In the genomic region with DNA sequence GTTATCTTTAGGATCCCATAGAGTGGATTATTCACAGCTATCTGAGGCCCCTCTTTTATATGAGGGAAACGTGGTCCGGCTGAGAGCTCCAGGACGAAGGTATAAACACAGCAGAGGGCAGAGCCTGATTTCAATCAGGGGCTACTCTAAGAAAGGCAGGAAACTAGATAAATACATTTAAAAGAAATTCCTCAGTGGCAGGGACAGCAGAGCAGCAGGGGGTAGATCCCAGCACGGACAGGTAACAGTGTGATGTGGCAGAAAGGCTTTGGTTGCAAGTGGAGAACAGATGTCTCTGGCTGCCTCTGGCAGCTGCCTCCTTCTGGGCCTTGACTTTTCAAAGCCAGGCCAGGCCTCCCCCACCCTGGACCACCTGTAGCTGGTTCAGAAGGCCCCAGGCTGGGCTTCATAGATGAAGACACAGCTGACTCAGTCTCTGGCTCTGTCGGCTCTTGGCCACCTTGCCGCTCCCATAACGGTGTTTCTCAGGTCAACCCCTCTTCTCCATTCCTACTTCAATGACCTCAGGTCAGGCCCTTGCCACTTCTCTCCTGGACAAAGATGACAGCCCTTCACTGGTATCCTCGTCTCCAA, we compare ENCODE assay signal across 16 cellular contexts. TPM values are rescaled to one million over a fixed set of nuclear protein-coding genes. Genes with fewer than 3 reads are reported as not detected.
DNase-seq lines count a peak whose midpoint lies in the region; ATAC-seq and TF ChIP-seq lines count a peak whose summit lies in the region.
"Had no signal": no experiment of that assay in that cellular context is flagged by ENCODE, and none has a peak within 500 bp of the region (broad histone marks: within the 10 kb centered on the region; RNA-seq: fewer than 3 reads in every experiment).

No MANE protein-coding gene starts in this region.

- H3K4me1 Mint-ChIP-seq in H9 (peaks cover 26 to 27% of the 10 kb centered on the region in 2 experiments), glutamatergic neuron (ENCODE audit: low read depth, unreplicated experiment) (peaks cover 34% of the 10 kb centered on the region)
- H3K4me1 Mint-ChIP-seq: CD8-positive, alpha-beta memory T cell had no signal

- no peak overlapping the region for H3K56ac ChIP-seq in H9 (ENCODE audit: insufficient read length, low read depth, low read length)

- H3K79me2 ChIP-seq in H9 (ENCODE audit: insufficient read depth, low read length) = no peaks in the 10 kb centered on the region

- no peaks in the 10 kb centered on the region for H3K79me1 ChIP-seq in H9 (ENCODE audit: insufficient read depth, low read depth, low read length, poor library complexity, severe bottlenecking)

- no peak overlapping the region for H3K14ac ChIP-seq in H9 (ENCODE audit: insufficient read depth, low read length)

- H4K8ac ChIP-seq in H9 (replicated peaks; ENCODE audit: insufficient read length, low read depth, low read length) = no peak overlapping the region

- no peak overlapping the region for H3K27ac ChIP-seq in H9 (ENCODE audit: insufficient read length, low read depth, low read length)
- H3K27ac ChIP-seq: BLaER1 had no signal

- no peak overlapping the region for H4K5ac ChIP-seq in H9 (ENCODE audit: insufficient read length, low read depth, low read length)

- no peak overlapping the region for H3K4me3 Mint-ChIP-seq in H9
- peak overlapping the region; percentile 27 for H3K4me3 Mint-ChIP-seq in glutamatergic neuron (ENCODE audit: unreplicated experiment)
- H3K4me3 Mint-ChIP-seq: CD8-positive, alpha-beta memory T cell; IgD-negative memory B cell had no signal

- H2BK15ac ChIP-seq in H9 (ENCODE audit: low read depth, low read length) = no peak overlapping the region

- no peak overlapping the region for H2AFZ ChIP-seq in H9 (ENCODE audit: low read length)

- H3K23ac ChIP-seq in H9 (ENCODE audit: insufficient read length, low read depth, low read length) = no peak overlapping the region

- TF ChIP-seq CTCF in H9 (conservative IDR thresholded peaks at IDR 0.05) (no peak), glutamatergic neuron (IDR thresholded peaks at IDR 0.05; ENCODE audit: partially characterized antibody, unreplicated experiment) (no peak)

- no peaks in the 10 kb centered on the region for H3K23me2 ChIP-seq in H9 (ENCODE audit: insufficient read length, low read depth, low read length, poor library complexity, severe bottlenecking)

- no peak overlapping the region for H2AK5ac ChIP-seq in H9 (ENCODE audit: insufficient read length, low read length)

- H3K27me3 Mint-ChIP-seq in H9 (ENCODE audit: low read depth) = no peaks in the 10 kb centered on the region
- H3K27me3 Mint-ChIP-seq in glutamatergic neuron (ENCODE audit: unreplicated experiment) = peaks cover 8% of the 10 kb centered on the region

- peaks cover 5% of the 10 kb centered on the region; the same call in 1 of the 2 replicates for H3K4me1 ChIP-seq in H9 (ENCODE audit: insufficient read depth, low read length)
- H3K4me1 ChIP-seq: BLaER1, Caco-2 had no signal

- H2BK5ac ChIP-seq in H9 (ENCODE audit: insufficient read length, low read length) = no peak overlapping the region

- no peak overlapping the region for H2BK20ac ChIP-seq in H9 (ENCODE audit: low read depth, low read length, poor library complexity, severe bottlenecking)

- H2BK120ac ChIP-seq in H9 (ENCODE audit: low read depth, low read length, poor library complexity, severe bottlenecking) = no peak overlapping the region

- H4K20me1 ChIP-seq in H9 (ENCODE audit: control insufficient read depth, insufficient read depth, insufficient read length) = no peaks in the 10 kb centered on the region
- H4K20me1 ChIP-seq: BLaER1 had no signal

- no peak overlapping the region for H3K9ac ChIP-seq in H9 (ENCODE audit: extremely low read depth, insufficient read length, low read length)
- H3K9ac ChIP-seq: BLaER1 had no signal

- no CpG with 5 or more reads among the region's 8 CpGs for WGBS in H9 (ENCODE audit: extremely low coverage, insufficient read length, low lambda C conversion rate)

- no peaks in the 10 kb centered on the region; a peak in 1 of 5 replicates for H3K9me3 Mint-ChIP-seq in H9
- peaks cover 11% of the 10 kb centered on the region for H3K9me3 Mint-ChIP-seq in glutamatergic neuron (ENCODE audit: unreplicated experiment)
- H3K9me3 Mint-ChIP-seq: CD8-positive, alpha-beta memory T cell; IgD-negative memory B cell had no signal

- no peak overlapping the region for H3K4ac ChIP-seq in H9 (ENCODE audit: low read depth, low read length)

- H3K36me3 Mint-ChIP-seq in H9 (ENCODE audit: insufficient read depth in 1 of 3, low read depth in 3 of 3) (no peaks in the 10 kb centered on the region), glutamatergic neuron (ENCODE audit: unreplicated experiment) (peaks cover 4% of the 10 kb centered on the region)
- H3K36me3 Mint-ChIP-seq: CD8-positive, alpha-beta memory T cell had no signal

- H3K27ac Mint-ChIP-seq in H9 (peak overlapping the region in 1 of 3 experiments; percentile 25; a peak in 1 of 7 replicates), glutamatergic neuron (ENCODE audit: unreplicated experiment) (peak overlapping the region; percentile 46)
- H3K27ac Mint-ChIP-seq: IgD-negative memory B cell had no signal

- H2BK12ac ChIP-seq in H9 (ENCODE audit: insufficient read length, low read depth, low read length) = no peak overlapping the region

- no peak overlapping the region for H4K91ac ChIP-seq in H9 (ENCODE audit: insufficient read length, low read depth, low read length)

- DNase-seq in NCI-H2171 treated with DMSO at 0.1 percent for 48 hours (lab: John Stamatoyannopoulos, UW) (peak; percentile 3), NCI-H2171 (lab: John Stamatoyannopoulos, UW) (no peak), H9 (peak; percentile 56), glutamatergic neuron (no peak), iPS-NIHi11 (ENCODE audit: low spot score) (peak; percentile 60), SHP77 treated with DMSO at 0.1 percent for 48 hours (lab: John Stamatoyannopoulos, UW) (no peak)
- DNase-seq: 8988T; AML-193; Caco-2; CD8-positive, alpha-beta memory T cell had no signal

- H3K9me3 ChIP-seq in H9 (ENCODE audit: control insufficient read depth, low read depth, low read length) = no peaks in the 10 kb centered on the region
- H3K9me3 ChIP-seq: BLaER1, Caco-2 had no signal

- no peak overlapping the region for H3K4me2 ChIP-seq in H9 (ENCODE audit: insufficient read depth, insufficient read length, low read length)
- H3K4me2 ChIP-seq: BLaER1 had no signal

- no peak for ATAC-seq in HG02571 (IDR thresholded peaks at IDR 0.05; ENCODE audit: unreplicated experiment)
- no peak for ATAC-seq in HG03565 (IDR thresholded peaks at IDR 0.05; ENCODE audit: unreplicated experiment)
- ATAC-seq: GM12878 had no signal

- H3K27me3 ChIP-seq in H9 (ENCODE audit: insufficient read depth, low read length) = no peaks in the 10 kb centered on the region
- H3K27me3 ChIP-seq: BLaER1 had no signal

- H3K18ac ChIP-seq in H9 (ENCODE audit: insufficient read length, low read depth, low read length) = no peak overlapping the region

- no peak overlapping the region for H3T11ph ChIP-seq in H9 (ENCODE audit: low read length)

RNA-seq across cellular contexts. Expression of gene FAM78B, which starts 43.8 kb away (rescaled TPM):
- total RNA-seq in H9 (2021) (1.6 and 2.3 TPM in 2 replicates), glutamatergic neuron (ENCODE audit: unreplicated experiment) (66.0 TPM)
- total RNA-seq: Caco-2, G401 had no signal

Comparison
In these comparisons a context has a peak if more than half of its experiments do, and no peak if none do; other contexts are left out.
1. DNase-seq: peak in NCI-H2171 treated with DMSO at 0.1 percent for 48 hours (single experiment), H9 (single experiment) and iPS-NIHi11 (single experiment); none in NCI-H2171 (single experiment), glutamatergic neuron (single experiment) and SHP77 treated with DMSO at 0.1 percent for 48 hours (single experiment).
2. RNA of gene FAM78B, which starts 43.8 kb away (total RNA-seq): 66.0 TPM in glutamatergic neuron (single experiment); 1.6 to 2.3 TPM in H9; every median in the first group is over 10 times any median in the second.